Comparison of ENCODE assay signal across 16 cellular contexts in genomic region chr2:172597191-172597842, GRCh38. TPM values are rescaled to one million over a fixed set of nuclear protein-coding genes. Genes with fewer than 3 reads are reported as not detected.
DNase-seq lines count a peak whose midpoint lies in the region; ATAC-seq and TF ChIP-seq lines count a peak whose summit lies in the region.
"Had no signal": no experiment of that assay in that cellular context is flagged by ENCODE, and none has a peak within 500 bp of the region (broad histone marks: within the 10 kb centered on the region; RNA-seq: fewer than 3 reads in every experiment).

No MANE protein-coding gene starts in this region.

- H3K4me3 ChIP-seq in IMR-90 (ENCODE audit: insufficient read depth, low read depth, low read length) = no peak overlapping the region
- no peak overlapping the region for H3K4me3 ChIP-seq in choroid plexus epithelial cell (ENCODE audit: low read depth, low read length)
- H3K4me3 ChIP-seq in tibial nerve = no peak overlapping the region
- H3K4me3 ChIP-seq: HAP-1 had no signal

- peak; percentile 56 for ATAC-seq in stimulated activated naive CD8-positive, alpha-beta T cell treated with anti-CD3 and anti-CD28 coated beads, Interleukin-15, amount 100 ng/mL, for 72 hours
- ATAC-seq in stimulated activated naive CD8-positive, alpha-beta T cell treated with anti-CD3 and anti-CD28 coated beads, Interleukin-15, Interleukin-2, amounts not matched to agents 100 U/mL and 50 U/mL, for 24 hours = no peak
- no peak for ATAC-seq in IMR-90 (ENCODE audit: low read depth)
- ATAC-seq: HepG2 had no signal

- no peaks in the 10 kb centered on the region for H3K9me3 Mint-ChIP-seq in stimulated activated naive CD8-positive, alpha-beta T cell treated with anti-CD3 and anti-CD28 coated beads, Interleukin-15, amount 100 ng/mL, for 72 hours

- no peak overlapping the region for H3K4ac ChIP-seq in IMR-90 (ENCODE audit: low read depth, low read length)

- no peak overlapping the region for H3K4me3 Mint-ChIP-seq in stimulated activated naive CD8-positive, alpha-beta T cell treated with anti-CD3 and anti-CD28 coated beads, Interleukin-15, amount 100 ng/mL, for 72 hours

- H3K4me1 Mint-ChIP-seq in stimulated activated naive CD8-positive, alpha-beta T cell treated with anti-CD3 and anti-CD28 coated beads, Interleukin-15, amount 100 ng/mL, for 72 hours = peaks cover 7% of the 10 kb centered on the region

- no TSS peak for BruUV-seq in IMR-90 (replicated peaks; lab: Mats Ljungman, UMichigan)

- H3K56ac ChIP-seq in IMR-90 (ENCODE audit: extremely low read depth, insufficient read depth, low read length) = no peak overlapping the region

- H2BK20ac ChIP-seq in IMR-90 (ENCODE audit: low read depth, low read length) = no peak overlapping the region

- no peak overlapping the region for H3K23ac ChIP-seq in IMR-90 (ENCODE audit: low read depth, low read length)

- POLR2A ChIA-PET in IMR-90 (lab: Charles Lee; ENCODE audit: unreplicated experiment) = no interaction called here

- H2BK15ac ChIP-seq in IMR-90 (ENCODE audit: low read depth, low read length) = no peak overlapping the region

- no peak for TF ChIP-seq CTCF in IMR-90 (conservative IDR thresholded peaks at IDR 0.05; ENCODE audit: low read depth, low read length)
- no peak for TF ChIP-seq CTCF in choroid plexus epithelial cell (conservative IDR thresholded peaks at IDR 0.05; ENCODE audit: low read depth, low read length)
- TF ChIP-seq CTCF in tibial nerve (IDR thresholded peaks at IDR 0.05) = no peak

- TF ChIP-seq POLR2A in IMR-90 (IDR thresholded peaks at IDR 0.05; ENCODE audit: low read depth, low read length) = no peak
- no peak for TF ChIP-seq POLR2A in tibial nerve (IDR thresholded peaks at IDR 0.05)

- H2BK120ac ChIP-seq in IMR-90 (ENCODE audit: low read depth, low read length) = no peak overlapping the region

- H2AK5ac ChIP-seq in IMR-90 (ENCODE audit: low read depth, low read length) = no peak overlapping the region

- no peak overlapping the region for H4K5ac ChIP-seq in IMR-90 (ENCODE audit: low read depth, low read length)

- in situ Hi-C loops in IMR-90 (cut with MboI; ENCODE audit: low sequenced_read_pairs) = no loop called here

- H2AFZ ChIP-seq in IMR-90 (replicated peaks; ENCODE audit: low read length, poor library complexity) = no peak overlapping the region

- no peak overlapping the region for H3K4me2 ChIP-seq in IMR-90 (ENCODE audit: low read depth, low read length)

- H4K20me1 ChIP-seq in IMR-90 (ENCODE audit: insufficient read depth, low read length) = no peaks in the 10 kb centered on the region

- H3K9me3 ChIP-seq in IMR-90 (ENCODE audit: control insufficient read depth, insufficient read depth, low read length) (no peaks in the 10 kb centered on the region), tibial nerve (no peaks in the 10 kb centered on the region)
- H3K9me3 ChIP-seq: HAP-1 had no signal

- H3K9ac ChIP-seq in IMR-90 (ENCODE audit: low read depth, low read length) = no peak overlapping the region; the same call in 1 of the 2 replicates

- H2AK9ac ChIP-seq in IMR-90 (replicated peaks; ENCODE audit: low read depth, low read length, poor library complexity) = no peak overlapping the region

- dilution Hi-C loops in IMR-90 (cut with HindIII; ENCODE audit: low sequenced_read_pairs, unreplicated experiment) = no loop called here

- H3K27ac Mint-ChIP-seq in stimulated activated naive CD8-positive, alpha-beta T cell treated with anti-CD3 and anti-CD28 coated beads, Interleukin-15, amount 100 ng/mL, for 72 hours = no peak overlapping the region

- peak overlapping the region in 1 of 2 experiments; percentile 69; a peak in 1 of 4 replicates for H4K8ac ChIP-seq in IMR-90 (ENCODE audit: low read depth in 2 of 2, low read length in 2 of 2)

- H3K18ac ChIP-seq in IMR-90 (ENCODE audit: low read depth, low read length) = peak overlapping the region; percentile 68; the same call in 1 of the 2 replicates

- peaks cover 30% of the 10 kb centered on the region for H3K36me3 ChIP-seq in IMR-90 (ENCODE audit: control insufficient read depth, insufficient read depth, low read length)
- H3K36me3 ChIP-seq in tibial nerve = peaks cover 0 to 15% (median 7%) of the 10 kb centered on the region in 3 donors

- CTCF ChIA-PET in IMR-90 (lab: Yijun Ruan, JAX) = interaction anchor here (0.7 to 1.4 kb wide), 5 partner anchors 9 to 96 kb away, joined by 3 read pairs; no protein-coding TSS in a partner anchor

- no CpG with 5 or more reads among the region's 3 CpGs for WGBS in IMR-90 (ENCODE audit: extremely low coverage in 2 of 2, insufficient read length in 1 of 2), 2 experiments
- WGBS in tibial nerve, 2 donors = 91 to 93% methylated on average over 3 of the region's 3 CpGs

- intact Hi-C loops in IMR-90 (cut with micrococcal nuclease) = loop anchor here (10.0 kb wide), 1 partner anchor 337 kb away; no protein-coding TSS in a partner anchor

- H3K9me1 ChIP-seq in IMR-90 (ENCODE audit: insufficient read depth, low read length) = no peaks in the 10 kb centered on the region

- H3K79me1 ChIP-seq in IMR-90 (ENCODE audit: low read depth in 1 of 2, low read length in 2 of 2) = peaks cover 25 to 34% of the 10 kb centered on the region in 2 experiments

- H3K14ac ChIP-seq in IMR-90 (replicated peaks; ENCODE audit: low read depth, low read length) = no peak overlapping the region

- H3K27ac ChIP-seq in IMR-90 (ENCODE audit: insufficient read depth, low read length) (no peak overlapping the region), tibial nerve (no peak overlapping the region)

- peak overlapping the region; percentile 14 for H2BK5ac ChIP-seq in IMR-90 (ENCODE audit: low read depth, low read length, poor library complexity, severe bottlenecking)

- H4K91ac ChIP-seq in IMR-90 (ENCODE audit: insufficient read depth, low read depth, low read length) = no peak overlapping the region

- no peak for DNase-seq in stimulated activated naive CD8-positive, alpha-beta T cell treated with anti-CD3 and anti-CD28 coated beads, Interleukin-15, amount 100 ng/mL, for 72 hours
- no peak for DNase-seq in stimulated activated naive CD8-positive, alpha-beta T cell treated with anti-CD3 and anti-CD28 coated beads, Interleukin-15, Interleukin-2, amounts not matched to agents 100 U/mL and 50 U/mL, for 24 hours
- DNase-seq in IMR-90 = no peak
- DNase-seq in choroid plexus epithelial cell (ENCODE audit: low read depth) = peak; percentile 29
- no peak for DNase-seq in tibial nerve (ENCODE audit: low spot score in 2 of 2)
- DNase-seq in GM03348 (ENCODE audit: low spot score) = no peak
- no peak for DNase-seq in NCI-H2227 (lab: John Stamatoyannopoulos, UW; ENCODE audit: unreplicated experiment)
- DNase-seq: AML-193, COR-L47, GF-D8, NCI-H1092 treated with DMSO at 0.1 percent for 48 hours, NCI-H187, NCI-H526 treated with DMSO at 0.1 percent for 48 hours, OCI-M1 had no signal

- H3K4me1 ChIP-seq in IMR-90 (ENCODE audit: control insufficient read depth, insufficient read depth, low read length) (peaks cover 7% of the 10 kb centered on the region), tibial nerve (no peaks in the 10 kb centered on the region)
- H3K4me1 ChIP-seq: HAP-1 had no signal

- no peak for TF ChIP-seq RAD21 in IMR-90 (IDR thresholded peaks at IDR 0.05; ENCODE audit: low read length)

- H3K27me3 ChIP-seq in IMR-90 (ENCODE audit: control insufficient read depth, insufficient read depth, low read length) (no peaks in the 10 kb centered on the region), tibial nerve (no peaks in the 10 kb centered on the region)

- no peaks in the 10 kb centered on the region for H3K27me3 Mint-ChIP-seq in stimulated activated naive CD8-positive, alpha-beta T cell treated with anti-CD3 and anti-CD28 coated beads, Interleukin-15, amount 100 ng/mL, for 72 hours

- TF ChIP-seq EP300 in tibial nerve (IDR thresholded peaks at IDR 0.05) = no peak

TF ChIP-seq in IMR-90, 13 proteins besides CTCF, POLR2A, EP300 and RAD21:
- TF ChIP-seq NFE2L2 (IDR thresholded peaks at IDR 0.05; ENCODE audit: low read depth, low read length) (no peak), FOS (IDR thresholded peaks at IDR 0.05; ENCODE audit: low read depth, low read length) (no peak), CEBPB (IDR thresholded peaks at IDR 0.05; ENCODE audit: low read depth, low read length) (0 out of 2 replicates have a peak, but pooled peaks have one; percentile 2)

RNA-seq across cellular contexts. Expression of gene PDK1, which starts 41.4 kb away (rescaled TPM):
- total RNA-seq in IMR-90 (2012; rRNA removed) = 68.3 and 85.9 TPM in 2 replicates
- 35.2 and 38.1 TPM in 2 replicates for polyA plus RNA-seq in IMR-90 (2012; rRNA removed)
- polyA plus RNA-seq in IMR-90 (2012; cell fraction: cytosol; rRNA removed) = 25.1 and 25.3 TPM in 2 replicates
- 25.1 and 56.4 TPM in 2 replicates for polyA plus RNA-seq in IMR-90 (2012; cell fraction: nucleus; rRNA removed; ENCODE audit: low replicate concordance)
- 10 to 100 TPM; 10.4 to 25.6 (median 16.2) TPM for total RNA-seq in tibial nerve
